ENCODE assay signal across 15 cellular contexts in the genomic region with DNA sequence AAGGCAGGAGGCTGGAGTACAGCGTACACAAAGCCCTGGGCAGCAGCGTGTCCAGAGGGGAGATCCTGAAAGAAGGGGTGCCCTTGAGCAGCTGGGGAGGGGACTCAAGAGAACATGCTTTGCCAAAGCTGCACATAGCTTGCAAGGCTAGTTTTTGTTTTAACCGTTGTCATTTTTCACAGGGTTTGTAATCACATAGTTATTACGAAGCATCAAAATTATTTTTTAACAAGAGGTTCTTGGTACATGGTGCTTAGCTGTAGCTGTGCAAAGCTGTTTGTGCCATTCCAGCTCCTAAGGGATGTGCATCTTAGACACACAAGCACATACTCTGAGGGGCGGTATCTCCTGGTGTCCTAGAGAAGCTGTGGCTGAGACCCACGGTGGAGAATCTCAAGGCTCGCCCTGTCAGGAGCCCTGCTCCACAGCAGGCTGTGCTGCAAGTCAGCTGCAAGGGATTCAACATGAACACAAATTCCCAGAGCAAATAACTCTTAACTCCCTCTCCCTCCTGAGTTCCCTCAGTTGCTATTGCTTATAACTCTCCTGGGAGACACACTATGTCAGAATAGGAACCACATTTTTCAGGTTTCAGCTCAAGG.
DNase-seq lines count a peak whose midpoint lies in the region; ATAC-seq, FAIRE-seq and TF ChIP-seq lines count a peak whose summit lies in the region.
"Had no signal": no experiment of that assay in that cellular context is flagged by ENCODE, and none has a peak within 500 bp of the region (broad histone marks: within the 10 kb centered on the region; RNA-seq: fewer than 3 reads in every experiment).

No MANE protein-coding gene starts in this region.

- peak overlapping the region; percentile 7 for H3K4me3 Mint-ChIP-seq in glutamatergic neuron (ENCODE audit: unreplicated experiment)
- H3K4me3 Mint-ChIP-seq in type B pancreatic cell, result peak overlapping the region; percentile 29
- no peak overlapping the region for H3K4me3 Mint-ChIP-seq in activated CD4-positive, alpha-beta T cell treated with anti-CD3 and anti-CD28 coated beads for 36 hours
- H3K4me3 Mint-ChIP-seq: activated naive CD8-positive, alpha-beta T cell treated with anti-CD3 and anti-CD28 coated beads, Interleukin-2, amount 50 U/mL, for 24 hours; activated T-cell treated with anti-CD3 and anti-CD28 coated beads, Interleukin-2, amount 50 U/mL, for 24 hours; CD8-positive, alpha-beta memory T cell; stimulated activated naive CD8-positive, alpha-beta T cell treated with anti-CD3 and anti-CD28 coated beads, Interleukin-15, Interleukin-2, amounts not matched to agents 100 ng/mL and 50 ng/mL, for 24 hours had no signal

- BruUV-seq in PC-9 (replicated peaks; lab: Mats Ljungman, UMichigan), result no TSS peak

- no peak for FAIRE-seq in kidney (lab: Jason Lieb, UNC)
- FAIRE-seq: GM19239 had no signal

- H3K27me3 ChIP-seq in PC-9 (ENCODE audit: insufficient read depth, low read depth), result peaks cover 73% of the 10 kb centered on the region

- H3K4me3 ChIP-seq in PC-9 (no peak overlapping the region), kidney (ENCODE audit: low read length in 2 of 2) (no peak overlapping the region)
- H3K4me3 ChIP-seq: tibial artery had no signal

- CTCF ChIA-PET in PC-9 (lab: Charles Lee), result no interaction called here
- CTCF ChIA-PET in activated CD4-positive, alpha-beta T cell treated with anti-CD3 and anti-CD28 coated beads for 36 hours (lab: Charles Lee), result interaction anchor here (1.0 kb wide), 1 partner anchor 709 kb away, joined by 3 read pairs; the partner anchor contains the start of gene EPHB1

- H3K9me3 ChIP-seq in PC-9 (ENCODE audit: insufficient read depth, low read depth) (no peaks in the 10 kb centered on the region), kidney (ENCODE audit: control insufficient read depth in 1 of 2, low read length in 2 of 2) (peaks cover 0 to 3% of the 10 kb centered on the region in 2 donors)

- H3K9me3 Mint-ChIP-seq in glutamatergic neuron (ENCODE audit: unreplicated experiment), result peaks cover 2% of the 10 kb centered on the region
- peaks cover 7% of the 10 kb centered on the region for H3K9me3 Mint-ChIP-seq in type B pancreatic cell
- peaks cover 5% of the 10 kb centered on the region for H3K9me3 Mint-ChIP-seq in activated CD4-positive, alpha-beta T cell treated with anti-CD3 and anti-CD28 coated beads for 36 hours (ENCODE audit: low read depth)
- H3K9me3 Mint-ChIP-seq: activated T-cell treated with anti-CD3 and anti-CD28 coated beads, Interleukin-2, amount 50 U/mL, for 24 hours had no signal

- DNase-seq in NCI-H748 (lab: John Stamatoyannopoulos, UW; ENCODE audit: unreplicated experiment) (peak; percentile 7), NCI-H748 treated with DMSO at 0.1 percent for 48 hours (lab: John Stamatoyannopoulos, UW) (no peak), PC-9 (no peak), glutamatergic neuron (no peak), type B pancreatic cell (ENCODE audit: extremely low spot score, unreplicated experiment) (no peak), kidney (no peak), HuH-7.5 (ENCODE audit: low spot score) (no peak)
- DNase-seq in activated CD4-positive, alpha-beta T cell treated with anti-CD3 and anti-CD28 coated beads for 36 hours, result no peak
- DNase-seq: activated gamma-delta T cell treated with Interleukin-2 at 50 U/mL for 16 hours; activated T-cell treated with anti-CD3 and anti-CD28 coated beads, Interleukin-2, amount 50 U/mL, for 24 hours; CD8-positive, alpha-beta memory T cell had no signal

- no peak overlapping the region for H2AFZ ChIP-seq in PC-9

- no peaks in the 10 kb centered on the region for H3F3A ChIP-seq in PC-9 (ENCODE audit: insufficient read depth, low read depth)

- H3K9me2 ChIP-seq in PC-9 (ENCODE audit: insufficient read depth), result no peaks in the 10 kb centered on the region

- H3K4me2 ChIP-seq in PC-9, result no peak overlapping the region

- H3K27ac ChIP-seq in PC-9 (no peak overlapping the region), kidney (ENCODE audit: low read depth in 2 of 2, low read length in 2 of 2) (no peak overlapping the region)
- H3K27ac ChIP-seq: tibial artery had no signal

- TF ChIP-seq CTCF in PC-9 (conservative IDR thresholded peaks at IDR 0.05) (peak; percentile 5; the same call in 1 of the 2 replicates), glutamatergic neuron (IDR thresholded peaks at IDR 0.05; ENCODE audit: partially characterized antibody, unreplicated experiment) (no peak), type B pancreatic cell (conservative IDR thresholded peaks at IDR 0.05) (peak; percentile 13), kidney (IDR thresholded peaks at IDR 0.05; ENCODE audit: borderline replicate concordance, extremely low read depth, insufficient read depth) (no peak)

- H3K27me3 Mint-ChIP-seq in glutamatergic neuron (ENCODE audit: unreplicated experiment) (no peaks in the 10 kb centered on the region), type B pancreatic cell (peaks cover 46% of the 10 kb centered on the region)
- H3K27me3 Mint-ChIP-seq in activated CD4-positive, alpha-beta T cell treated with anti-CD3 and anti-CD28 coated beads for 36 hours, result peaks cover 12% of the 10 kb centered on the region

- no peak overlapping the region for H3K9ac ChIP-seq in kidney (ENCODE audit: low read length in 2 of 2)

- no peak for ATAC-seq in activated CD4-positive, alpha-beta T cell treated with anti-CD3 and anti-CD28 coated beads for 36 hours
- ATAC-seq: activated naive CD8-positive, alpha-beta T cell treated with anti-CD3 and anti-CD28 coated beads, Interleukin-2, amount 50 U/mL, for 24 hours had no signal

- H3K79me2 ChIP-seq in PC-9 (ENCODE audit: low read depth), result no peaks in the 10 kb centered on the region

- no peaks in the 10 kb centered on the region for H4K20me1 ChIP-seq in PC-9 (ENCODE audit: insufficient read depth)

- H3K4me1 Mint-ChIP-seq in glutamatergic neuron (ENCODE audit: low read depth, unreplicated experiment) (peaks cover 7% of the 10 kb centered on the region), type B pancreatic cell (ENCODE audit: unreplicated experiment) (peaks cover 7% of the 10 kb centered on the region)
- H3K4me1 Mint-ChIP-seq in activated CD4-positive, alpha-beta T cell treated with anti-CD3 and anti-CD28 coated beads for 36 hours, result no peaks in the 10 kb centered on the region
- H3K4me1 Mint-ChIP-seq: activated naive CD8-positive, alpha-beta T cell treated with anti-CD3 and anti-CD28 coated beads, Interleukin-2, amount 50 U/mL, for 24 hours; CD8-positive, alpha-beta memory T cell had no signal

- POLR2A ChIA-PET in PC-9 (lab: Charles Lee; ENCODE audit: unreplicated experiment), result no interaction called here
- POLR2A ChIA-PET in activated CD4-positive, alpha-beta T cell treated with anti-CD3 and anti-CD28 coated beads for 36 hours (lab: Charles Lee), result no interaction called here

- H3K36me3 Mint-ChIP-seq in glutamatergic neuron (ENCODE audit: unreplicated experiment) (no peaks in the 10 kb centered on the region), type B pancreatic cell (no peaks in the 10 kb centered on the region)
- H3K36me3 Mint-ChIP-seq in activated CD4-positive, alpha-beta T cell treated with anti-CD3 and anti-CD28 coated beads for 36 hours (ENCODE audit: low read depth), result no peaks in the 10 kb centered on the region
- H3K36me3 Mint-ChIP-seq: CD8-positive, alpha-beta memory T cell had no signal

- H3K36me3 ChIP-seq in PC-9 (ENCODE audit: low read depth) (no peaks in the 10 kb centered on the region), kidney (ENCODE audit: control insufficient read depth in 1 of 2, insufficient read depth in 2 of 2, low read length in 2 of 2) (no peaks in the 10 kb centered on the region)
- H3K36me3 ChIP-seq: tibial artery had no signal

- intact Hi-C loops in PC-9 (cut with micrococcal nuclease; ENCODE audit: unreplicated experiment), result loop anchor here (2.0 to 10.0 kb wide), 3 partner anchors 391 to 899 kb away; partner anchors contain the start of gene EPHB1
- intact Hi-C loops in activated CD4-positive, alpha-beta T cell treated with anti-CD3 and anti-CD28 coated beads for 36 hours (cut with DNase I, micrococcal nuclease), result loop anchor here (1.0 to 5.0 kb wide), 3 partner anchors 709 to 903 kb away; partner anchors contain the start of gene EPHB1 (in 1 of the 2)
- intact Hi-C loops in kidney (cut with DNase I), result no loop called here

- H3K27ac Mint-ChIP-seq in glutamatergic neuron (ENCODE audit: unreplicated experiment), result peak overlapping the region; percentile 65
- H3K27ac Mint-ChIP-seq in type B pancreatic cell, result peak overlapping the region; percentile 14
- H3K27ac Mint-ChIP-seq in activated CD4-positive, alpha-beta T cell treated with anti-CD3 and anti-CD28 coated beads for 36 hours, result no peak overlapping the region
- H3K27ac Mint-ChIP-seq: activated naive CD8-positive, alpha-beta T cell treated with anti-CD3 and anti-CD28 coated beads, Interleukin-2, amount 50 U/mL, for 24 hours; activated T-cell treated with anti-CD3 and anti-CD28 coated beads, Interleukin-2, amount 50 U/mL, for 24 hours; CD8-positive, alpha-beta memory T cell; stimulated activated naive CD8-positive, alpha-beta T cell treated with anti-CD3 and anti-CD28 coated beads, Interleukin-15, Interleukin-2, amounts not matched to agents 100 ng/mL and 50 ng/mL, for 24 hours had no signal

- H3K4me1 ChIP-seq in PC-9 (replicated peaks; ENCODE audit: insufficient read depth) (no peaks in the 10 kb centered on the region), kidney (ENCODE audit: control insufficient read depth in 1 of 2, insufficient read depth in 1 of 2, low read depth in 1 of 2, low read length in 2 of 2) (no peaks in the 10 kb centered on the region)
- H3K4me1 ChIP-seq: tibial artery had no signal

Comparison
In these comparisons a context has a peak if more than half of its experiments do, and no peak if none do; other contexts are left out.
1. CTCF ChIP-seq: peak in PC-9 (single experiment) and type B pancreatic cell (single experiment); none in glutamatergic neuron (single experiment) and kidney (single experiment).